ENCODE assay signal across 14 cellular contexts in the genomic region with DNA sequence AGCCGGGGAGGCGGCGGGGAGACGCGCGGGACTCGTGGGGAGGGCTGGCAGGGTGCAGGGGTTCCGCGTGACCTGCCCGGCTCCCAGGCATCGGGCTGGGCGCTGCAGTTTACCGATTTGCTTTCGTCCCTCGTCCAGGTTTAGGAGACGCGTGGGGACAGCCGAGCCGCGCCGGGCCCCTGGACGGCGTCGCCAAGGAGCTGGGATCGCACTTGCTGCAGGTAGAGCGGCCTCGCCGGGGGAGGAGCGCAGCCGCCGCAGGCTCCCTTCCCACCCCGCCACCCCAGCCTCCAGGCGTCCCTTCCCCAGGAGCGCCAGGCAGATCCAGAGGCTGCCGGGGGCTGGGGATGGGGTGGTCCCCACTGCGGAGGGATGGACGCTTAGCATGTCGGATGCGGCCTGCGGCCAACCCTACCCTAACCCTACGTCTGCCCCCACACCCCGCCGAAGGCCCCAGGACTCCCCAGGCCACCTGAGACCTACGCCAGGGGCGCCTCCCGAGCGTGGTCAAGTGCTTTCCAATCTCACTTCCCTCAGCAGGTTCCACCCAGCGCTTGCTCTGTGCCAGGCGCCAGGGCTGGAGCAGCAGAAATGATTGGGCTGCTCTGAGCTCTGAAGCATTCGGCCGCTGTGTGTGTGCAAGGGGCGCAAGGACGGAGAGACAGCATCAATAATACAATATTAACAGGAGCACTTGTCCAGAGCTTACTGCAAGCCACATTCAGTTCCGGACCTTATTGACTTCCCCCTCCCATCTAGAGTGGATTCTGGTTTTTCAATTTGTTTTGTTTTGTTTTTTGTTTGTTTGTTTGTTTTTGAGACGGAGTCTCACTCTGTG. TPM values are rescaled to one million over a fixed set of nuclear protein-coding genes. Genes with fewer than 3 reads are reported as not detected.
DNase-seq lines count a peak whose midpoint lies in the region; ATAC-seq and TF ChIP-seq lines count a peak whose summit lies in the region.
"Had no signal": no experiment of that assay in that cellular context is flagged by ENCODE, and none has a peak within 500 bp of the region (broad histone marks: within the 10 kb centered on the region; RNA-seq: fewer than 3 reads in every experiment).

No MANE protein-coding gene starts in this region.

- peaks cover 3% of the 10 kb centered on the region for H3K9me3 Mint-ChIP-seq in activated naive CD8-positive, alpha-beta T cell (ENCODE audit: low read depth)
- no peaks in the 10 kb centered on the region for H3K9me3 Mint-ChIP-seq in activated naive CD8-positive, alpha-beta T cell treated with anti-CD3 and anti-CD28 coated beads for 36 hours
- peaks cover 0 to 6% (median 0%) of the 10 kb centered on the region in 11 donors for H3K9me3 Mint-ChIP-seq in naive thymus-derived CD4-positive, alpha-beta T cell
- no peaks in the 10 kb centered on the region for H3K9me3 Mint-ChIP-seq in type B pancreatic cell
- H3K9me3 Mint-ChIP-seq: stimulated activated naive CD8-positive, alpha-beta T cell treated with anti-CD3 and anti-CD28 coated beads, Interleukin-15, Interleukin-2, amounts not matched to agents 100 ng/mL and 50 ng/mL, for 24 hours had no signal

- peaks cover 30 to 100% (median 98%) of the 10 kb centered on the region in 45 donors for H3K27me3 ChIP-seq in dorsolateral prefrontal cortex
- H3K27me3 ChIP-seq in naive thymus-derived CD4-positive, alpha-beta T cell (ENCODE audit: control insufficient read depth in 2 of 2, insufficient read depth in 2 of 2, low read length in 2 of 2): peaks cover 0 to 32% of the 10 kb centered on the region in 2 donors

- H3K27ac ChIP-seq in dorsolateral prefrontal cortex: no peak overlapping the region
- H3K27ac ChIP-seq in naive thymus-derived CD4-positive, alpha-beta T cell (ENCODE audit: low read depth, low read length): no peak overlapping the region
- H3K27ac ChIP-seq: BLaER1 treated with 17β-estradiol and CSF1 and Interleukin-3, amounts not matched to agents 10 nM and 100 nM; SK-N-MC had no signal

- H3K4me1 Mint-ChIP-seq in activated naive CD8-positive, alpha-beta T cell (ENCODE audit: low read depth): peaks cover 46% of the 10 kb centered on the region
- peaks cover 30% of the 10 kb centered on the region for H3K4me1 Mint-ChIP-seq in activated naive CD8-positive, alpha-beta T cell treated with anti-CD3 and anti-CD28 coated beads for 36 hours
- peaks cover 8 to 53% (median 44%) of the 10 kb centered on the region in 7 donors for H3K4me1 Mint-ChIP-seq in naive thymus-derived CD4-positive, alpha-beta T cell
- peaks cover 17% of the 10 kb centered on the region for H3K4me1 Mint-ChIP-seq in type B pancreatic cell (ENCODE audit: unreplicated experiment)

- CTCF ChIA-PET in naive thymus-derived CD4-positive, alpha-beta T cell (lab: Charles Lee): no interaction called here

- H3K36me3 ChIP-seq in naive thymus-derived CD4-positive, alpha-beta T cell (ENCODE audit: control insufficient read depth in 2 of 3, insufficient read depth in 3 of 3, low read length in 3 of 3): no peaks in the 10 kb centered on the region
- H3K36me3 ChIP-seq: BLaER1 treated with 17β-estradiol and CSF1 and Interleukin-3, amounts not matched to agents 10 nM and 100 nM had no signal

- peak overlapping the region in 47 of 59 donors; percentile 0 to 55 (median 40) for H3K4me3 ChIP-seq in dorsolateral prefrontal cortex
- no peak overlapping the region for H3K4me3 ChIP-seq in naive thymus-derived CD4-positive, alpha-beta T cell (ENCODE audit: low read length)
- H3K4me3 ChIP-seq: SK-N-MC had no signal

- TF ChIP-seq CTCF in dorsolateral prefrontal cortex (IDR thresholded peaks at IDR 0.05 in 54 of 56, conservative IDR thresholded peaks at IDR 0.05 in 2 of 56; ENCODE audit: low read depth in 1 of 56, partially characterized antibody in 56 of 56): no peak
- no peak for TF ChIP-seq CTCF in type B pancreatic cell (conservative IDR thresholded peaks at IDR 0.05)

- no peak for DNase-seq in activated naive CD8-positive, alpha-beta T cell treated with anti-CD3 and anti-CD28 coated beads for 36 hours
- DNase-seq in dorsolateral prefrontal cortex (peak in 1 of 10 donors; percentile 23), type B pancreatic cell (ENCODE audit: extremely low spot score, unreplicated experiment) (peak; percentile 67)
- no peak for DNase-seq in naive thymus-derived CD4-positive, alpha-beta T cell
- DNase-seq in stimulated activated CD4-positive, alpha-beta T cell treated with anti-CD3 and anti-CD28 coated beads, Interleukin-12 subunit alpha, Interleukin-12 subunit beta, amount 100 ng/mL, for 4 hours: no peak
- DNase-seq: NCI-H2171 had no signal

- peaks cover 0 to 31% of the 10 kb centered on the region in 2 donors for H3K4me1 ChIP-seq in naive thymus-derived CD4-positive, alpha-beta T cell (ENCODE audit: control insufficient read depth in 2 of 2, insufficient read depth in 2 of 2, low read length in 2 of 2)

- no peak for ATAC-seq in naive thymus-derived CD4-positive, alpha-beta T cell
- ATAC-seq in GM19035 (IDR thresholded peaks at IDR 0.05; ENCODE audit: unreplicated experiment) (no peak), HG03280 (IDR thresholded peaks at IDR 0.05; ENCODE audit: unreplicated experiment) (no peak)

- no peak overlapping the region for H3K27ac Mint-ChIP-seq in activated naive CD8-positive, alpha-beta T cell
- no peak overlapping the region for H3K27ac Mint-ChIP-seq in activated naive CD8-positive, alpha-beta T cell treated with anti-CD3 and anti-CD28 coated beads for 36 hours
- H3K27ac Mint-ChIP-seq in naive thymus-derived CD4-positive, alpha-beta T cell: no peak overlapping the region
- no peak overlapping the region for H3K27ac Mint-ChIP-seq in type B pancreatic cell
- H3K27ac Mint-ChIP-seq: stimulated activated naive CD8-positive, alpha-beta T cell treated with anti-CD3 and anti-CD28 coated beads, Interleukin-15, Interleukin-2, amounts not matched to agents 100 ng/mL and 50 ng/mL, for 24 hours had no signal

- H3K36me3 Mint-ChIP-seq in activated naive CD8-positive, alpha-beta T cell: no peaks in the 10 kb centered on the region
- H3K36me3 Mint-ChIP-seq in activated naive CD8-positive, alpha-beta T cell treated with anti-CD3 and anti-CD28 coated beads for 36 hours: no peaks in the 10 kb centered on the region
- peaks cover 0 to 1% (median 0%) of the 10 kb centered on the region in 5 donors for H3K36me3 Mint-ChIP-seq in naive thymus-derived CD4-positive, alpha-beta T cell
- H3K36me3 Mint-ChIP-seq in type B pancreatic cell: no peaks in the 10 kb centered on the region

- intact Hi-C loops in dorsolateral prefrontal cortex (cut with DNase I): no loop called here
- intact Hi-C loops in naive thymus-derived CD4-positive, alpha-beta T cell (cut with micrococcal nuclease): no loop called here

- H3K9me3 ChIP-seq in naive thymus-derived CD4-positive, alpha-beta T cell (ENCODE audit: control insufficient read depth in 2 of 3, low read length in 3 of 3): no peaks in the 10 kb centered on the region

- H3K4me3 Mint-ChIP-seq in activated naive CD8-positive, alpha-beta T cell: peak overlapping the region; percentile 65
- H3K4me3 Mint-ChIP-seq in activated naive CD8-positive, alpha-beta T cell treated with anti-CD3 and anti-CD28 coated beads for 36 hours: no peak overlapping the region
- peak overlapping the region in 9 of 10 donors; percentile 32 to 79 (median 62) for H3K4me3 Mint-ChIP-seq in naive thymus-derived CD4-positive, alpha-beta T cell
- peak overlapping the region; percentile 64 for H3K4me3 Mint-ChIP-seq in type B pancreatic cell

- POLR2A ChIA-PET in naive thymus-derived CD4-positive, alpha-beta T cell (lab: Charles Lee): no interaction called here

- H3K27me3 Mint-ChIP-seq in activated naive CD8-positive, alpha-beta T cell: peaks cover 48% of the 10 kb centered on the region
- peaks cover 96% of the 10 kb centered on the region for H3K27me3 Mint-ChIP-seq in activated naive CD8-positive, alpha-beta T cell treated with anti-CD3 and anti-CD28 coated beads for 36 hours
- peaks cover 75 to 84% (median 80%) of the 10 kb centered on the region in 5 donors for H3K27me3 Mint-ChIP-seq in naive thymus-derived CD4-positive, alpha-beta T cell
- H3K27me3 Mint-ChIP-seq in type B pancreatic cell: peaks cover 95% of the 10 kb centered on the region

RNA-seq across cellular contexts. Expression of a gene that starts 10.3 kb away (rescaled TPM):
- not detected for total RNA-seq in activated naive CD8-positive, alpha-beta T cell treated with anti-CD3 and anti-CD28 coated beads for 36 hours
- total RNA-seq in dorsolateral prefrontal cortex: 1 to 10 TPM in 66 of 120 experiments, under 1 TPM in 53, not detected in 1; 0.14 to 5.7 (median 1.1) TPM
- under 1 TPM in 1 of 5 experiments, not detected in 4; 0.12 TPM for total RNA-seq in naive thymus-derived CD4-positive, alpha-beta T cell
- polyA plus RNA-seq in naive thymus-derived CD4-positive, alpha-beta T cell: not detected
- 0.50 and 14.8 TPM in 2 replicates for total RNA-seq in type B pancreatic cell (ENCODE audit: low replicate concordance)
- total RNA-seq: activated CD8-positive, alpha-beta memory T cell treated with anti-CD3 and anti-CD28 coated beads for 36 hours; mononuclear cell had no signal
